In genomic region chr15:44810237-44810636, GRCh38 we compare ENCODE assay signal across 36 cellular contexts.
"Had no signal": no experiment of that assay in that cellular context is flagged by ENCODE, and none has a peak within 500 bp of the region (broad histone marks: within the 10 kb centered on the region; RNA-seq: fewer than 3 reads in every experiment).

No MANE protein-coding gene starts in this region.

- H3K27me3 ChIP-seq: MG63 had no signal

- DNase-seq: activated CD4-positive, alpha-beta memory T cell treated with anti-CD3 and anti-CD28 coated beads, Interleukin-2, amount 10 ng/mL, durations not matched to agents 7 days and 5 days; activated CD4-positive, alpha-beta T cell treated with anti-CD3 and anti-CD28 coated beads for 1 hour; activated CD4-positive, alpha-beta T cell treated with anti-CD3 and anti-CD28 coated beads for 48 hours; activated CD4-positive, CD25-positive, alpha-beta regulatory T cell; activated CD8-positive, alpha-beta memory T cell treated with anti-CD3 and anti-CD28 coated beads for 24 hours; activated CD8-positive, alpha-beta memory T cell treated with anti-CD3 and anti-CD28 coated beads, Interleukin-2, amount 10 ng/mL, durations not matched to agents 7 days and 5 days; activated CD8-positive, alpha-beta memory T cell treated with anti-CD3 and anti-CD28 coated beads, Interleukin-2, amount 50 U/mL, for 48 hours; activated effector memory CD4-positive, alpha-beta T cell treated with Interleukin-2 at 50 U/mL for 16 hours; activated naive CD4-positive, alpha-beta T cell treated with anti-CD3 and anti-CD28 coated beads, Interleukin-2, amount 10 ng/mL, durations not matched to agents 7 days and 5 days; activated naive CD8-positive, alpha-beta T cell treated with anti-CD3 and anti-CD28 coated beads, Interleukin-2, amount 50 U/mL, for 24 hours; activated T-cell treated with anti-CD3 and anti-CD28 coated beads, Interleukin-2, amount 50 U/mL, for 48 hours; anterior cingulate cortex; caudate nucleus; cerebellar nuclear complex; Kasumi-1; KG1; MG63; NCI-H1048; NCI-H1694; NCI-H2029; NCI-H2107; NCI-H226; NCI-H446 treated with DMSO at 0.1 percent for 48 hours; NCI-H524 treated with DMSO at 0.1 percent for 48 hours; NCI-H774; PC-9; SIG-M5; T-cell; T-helper 2 cell; T-helper 9 cell; WERI-Rb-1 had no signal

- H3K9me3 ChIP-seq: MG63 had no signal

- H3K27ac ChIP-seq: PC-9, RWPE1, WERI-Rb-1 had no signal

- H2AFZ ChIP-seq: PC-9 had no signal

- ATAC-seq: activated CD8-positive, alpha-beta memory T cell treated with anti-CD3 and anti-CD28 coated beads, Interleukin-2, amount 10 ng/mL, durations not matched to agents 7 days and 5 days; activated naive CD8-positive, alpha-beta T cell treated with anti-CD3 and anti-CD28 coated beads, Interleukin-2, amount 50 U/mL, for 24 hours; Right ventricle myocardium inferior; SK-N-SH treated with all-trans-retinoic acid at 6 μM for 48 hours; T-cell had no signal

- FAIRE-seq: bronchial epithelial cell, RCC 7860 had no signal

- H3K4me2 ChIP-seq: PC-9 had no signal

- H3K36me3 ChIP-seq: MG63, WERI-Rb-1 had no signal

- H3K4me3 ChIP-seq: MG63, PC-9 had no signal
